In the genomic region with DNA sequence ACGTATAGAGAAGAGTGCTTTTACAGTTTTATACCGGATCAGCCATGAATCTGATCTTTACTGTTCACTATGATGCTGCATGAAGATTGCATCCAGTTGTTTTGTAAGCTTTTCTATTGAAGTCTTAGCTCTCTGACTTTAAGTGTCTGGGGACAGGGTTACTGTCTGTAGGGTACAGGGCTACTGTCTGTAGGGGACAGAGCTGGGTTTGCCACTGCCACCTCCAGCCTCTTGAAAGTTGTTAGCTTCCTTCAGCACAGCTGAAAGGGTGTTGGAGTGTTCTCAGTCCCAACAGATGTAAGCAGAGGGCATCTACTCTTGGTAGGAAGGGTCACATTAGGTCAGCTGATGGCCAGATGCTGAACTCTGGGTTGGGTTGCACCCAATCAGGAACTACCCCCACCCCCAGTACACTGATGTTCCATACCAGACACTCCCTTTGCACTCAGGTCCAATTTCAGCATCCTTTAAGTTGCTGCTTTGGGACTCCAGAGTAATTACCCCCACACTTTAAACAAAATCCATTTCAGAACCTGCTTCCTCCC, we compare ENCODE assay signal across 15 cellular contexts.
"Had no signal": no experiment of that assay in that cellular context is flagged by ENCODE, and none has a peak within 500 bp of the region (broad histone marks: within the 10 kb centered on the region; RNA-seq: fewer than 3 reads in every experiment).

No MANE protein-coding gene starts in this region.

- ATAC-seq: lower lobe of right lung had no signal

- H3K27me3 ChIP-seq: breast epithelium, dorsolateral prefrontal cortex, esophagus squamous epithelium, right atrium auricular region, transverse colon had no signal

- H3K9me3 ChIP-seq: breast epithelium, esophagus squamous epithelium, lower lobe of right lung, right atrium auricular region, transverse colon had no signal

- H3K27ac Mint-ChIP-seq: activated naive CD8-positive, alpha-beta T cell treated with anti-CD3 and anti-CD28 coated beads for 36 hours; immature natural killer cell had no signal

- H3K27ac ChIP-seq: breast epithelium, dorsolateral prefrontal cortex, esophagus squamous epithelium, lower lobe of right lung, right atrium auricular region, transverse colon, VCaP had no signal

- H3K36me3 ChIP-seq: breast epithelium, esophagus squamous epithelium, lower lobe of right lung, right atrium auricular region, transverse colon had no signal

- H3K4me3 ChIP-seq: breast epithelium, dorsolateral prefrontal cortex, esophagus squamous epithelium, lower lobe of right lung, right atrium auricular region, transverse colon had no signal

- H3K4me1 ChIP-seq: breast epithelium, lower lobe of right lung, right atrium auricular region, transverse colon had no signal

- FAIRE-seq: small intestine had no signal

- H3K4me3 Mint-ChIP-seq: activated naive CD8-positive, alpha-beta T cell treated with anti-CD3 and anti-CD28 coated beads for 36 hours; immature natural killer cell had no signal

- H3K4me1 Mint-ChIP-seq: immature natural killer cell had no signal

- DNase-seq: activated gamma-delta T cell treated with Interleukin-2 at 50 U/mL for 16 hours; activated naive CD8-positive, alpha-beta T cell treated with anti-CD3 and anti-CD28 coated beads for 36 hours; activated T-cell treated with anti-CD3 and anti-CD28 coated beads, Interleukin-2, amount 50 U/mL, for 1 hour; dorsolateral prefrontal cortex; esophagus squamous epithelium; foreskin fibroblast; glutamatergic neuron; immature natural killer cell; lower lobe of right lung; midbrain; small intestine; transverse colon had no signal
